In the genomic region with DNA sequence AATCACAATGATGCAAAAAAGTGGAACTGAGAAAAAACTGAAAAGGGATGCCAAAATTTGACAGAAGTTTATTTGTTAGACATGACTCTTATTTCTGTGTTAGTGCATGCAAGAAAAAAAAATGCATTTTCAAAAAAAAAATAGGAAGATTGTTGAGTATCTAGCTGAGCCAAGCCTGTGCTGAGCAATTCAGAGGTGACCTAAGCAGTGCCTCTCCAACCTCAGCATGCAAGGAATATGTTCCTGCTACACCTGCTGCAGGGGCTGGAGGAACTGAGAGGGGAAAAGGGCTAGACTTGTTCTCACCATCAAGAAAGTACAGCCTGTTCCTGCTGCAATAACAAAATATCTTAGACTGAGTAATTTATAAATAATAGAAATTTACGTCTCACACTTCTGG, we compare ENCODE assay signal across 26 cellular contexts. TPM values are rescaled to one million over a fixed set of nuclear protein-coding genes. Genes with fewer than 3 reads are reported as not detected.
"Had no signal": no experiment of that assay in that cellular context is flagged by ENCODE, and none has a peak within 500 bp of the region (broad histone marks: within the 10 kb centered on the region; RNA-seq: fewer than 3 reads in every experiment).

No MANE protein-coding gene starts in this region.

- H3K9ac ChIP-seq: KMS-11, SK-N-SH had no signal

- H3K9me3 ChIP-seq: SK-N-SH had no signal

- H3K4me2 ChIP-seq: KMS-11, SK-N-SH had no signal

- DNase-seq: Kasumi-1, MV-4-11, NCI-H1048, NCI-H1105, NCI-H1417, NCI-H1436 treated with DMSO at 0.1 percent for 48 hours, NCI-H1694, NCI-H187 treated with DMSO at 0.1 percent for 48 hours, NCI-H2171 treated with DMSO at 0.1 percent for 48 hours, NCI-H345, NCI-H446 treated with DMSO at 0.1 percent for 48 hours, NCI-H510A treated with DMSO at 0.1 percent for 48 hours, NCI-H526, SHP77, SK-N-SH, SW 1271, T-cell had no signal

- ATAC-seq: K562, Panc1, PC-3, T-cell had no signal

- FAIRE-seq: K562 had no signal

- H3K4me3 ChIP-seq: K562 had no signal

- H3K27ac ChIP-seq: KMS-11, RWPE1 had no signal

RNA-seq across cellular contexts. Expression of gene BPIFA2, which starts 24.0 kb away (rescaled TPM):
- total RNA-seq: HT1080, K562, MCF 10A, PC-3, SK-MEL-5, T-cell had no signal
- polyA plus RNA-seq: IgD-negative memory B cell, K562, SK-N-SH had no signal

RNA-seq across cellular contexts. Expression of gene BPIFA3, which starts 25.2 kb away (rescaled TPM):
- total RNA-seq: HT1080, K562, MCF 10A, PC-3, SK-MEL-5, T-cell had no signal
- polyA plus RNA-seq: IgD-negative memory B cell, K562, SK-N-SH had no signal

RNA-seq across cellular contexts. Expression of gene BPIFA1, which starts 43.8 kb away (rescaled TPM):
- total RNA-seq: HT1080, K562, MCF 10A, PC-3, SK-MEL-5, T-cell had no signal
- polyA plus RNA-seq: IgD-negative memory B cell, K562, SK-N-SH had no signal
